Comparison of ENCODE assay signal across 9 cellular contexts in the genomic region with DNA sequence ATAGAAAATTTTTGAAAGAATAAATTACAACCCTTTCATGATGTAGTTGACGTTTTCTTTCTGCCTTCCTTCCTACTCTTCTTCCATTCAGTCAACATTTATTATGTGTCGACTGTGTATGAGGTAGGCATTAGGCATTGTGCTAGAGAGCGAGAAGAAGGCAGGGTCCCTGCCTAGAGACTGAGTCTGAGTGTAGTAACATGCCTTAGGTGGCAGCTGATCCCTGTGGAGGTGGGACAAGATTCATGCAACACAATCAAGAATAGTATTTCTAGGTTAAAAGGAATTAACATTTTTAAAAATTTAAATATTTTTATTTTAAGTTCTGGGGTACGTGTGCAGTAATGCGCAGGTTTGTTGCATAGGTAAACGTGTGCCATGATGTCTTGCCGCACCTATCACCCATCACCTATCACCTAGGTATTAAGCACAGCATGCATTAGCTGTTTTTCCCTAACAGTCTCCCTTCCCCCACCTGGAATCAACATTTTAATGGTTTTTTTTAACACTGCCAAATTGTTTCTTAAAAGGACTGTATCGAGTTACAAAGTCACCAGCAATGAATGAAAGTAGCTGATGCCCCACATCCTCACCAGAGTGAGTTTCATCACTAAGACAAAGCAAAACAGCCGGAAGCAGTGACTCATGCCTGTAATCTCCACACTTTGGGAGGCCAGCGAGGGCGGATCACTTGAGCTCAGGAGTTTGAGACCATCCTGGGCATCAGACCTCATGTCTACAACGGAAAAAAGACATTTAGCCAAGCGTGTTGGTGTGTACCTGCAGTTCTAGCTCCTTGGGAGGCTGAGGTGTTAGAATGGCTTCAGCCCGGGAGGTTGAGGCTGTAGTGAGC.
DNase-seq lines count a peak whose midpoint lies in the region; ATAC-seq, FAIRE-seq and TF ChIP-seq lines count a peak whose summit lies in the region.
"Had no signal": no experiment of that assay in that cellular context is flagged by ENCODE, and none has a peak within 500 bp of the region (broad histone marks: within the 10 kb centered on the region; RNA-seq: fewer than 3 reads in every experiment).

No MANE protein-coding gene starts in this region.

- DNase-seq in GM04503 (ENCODE audit: low read depth) (peak; percentile 65), NCI-H1436 (lab: John Stamatoyannopoulos, UW) (peak; percentile 16), left cardiac atrium (peak; percentile 63), GM12891 (ENCODE audit: insufficient read length, low spot score) (no peak), cerebellum (ENCODE audit: low spot score) (no peak), Peyer's patch (no peak)
- DNase-seq in activated CD4-positive, alpha-beta T cell treated with anti-CD3 and anti-CD28 coated beads for 4 hours: peak; percentile 29 to 31
- peak in 2 of 3 donors; percentile 9 for DNase-seq in stimulated activated CD4-positive, alpha-beta T cell treated with anti-CD3 and anti-CD28 coated beads, TNF-alpha, amount 100 ng/mL, for 48 hours (ENCODE audit: low read depth in 3 of 3)
- DNase-seq: naive B cell had no signal

- intact Hi-C loops in left cardiac atrium (cut with DNase I): no loop called here

- TF ChIP-seq POLR2A in GM12891 (IDR thresholded peaks at IDR 0.05; ENCODE audit: low read depth, low read length) (no peak), Peyer's patch (IDR thresholded peaks at IDR 0.05) (no peak)

- peak in 1 of 2 donors; percentile 92 for ATAC-seq in left cardiac atrium

- no peaks in the 10 kb centered on the region for H3K9me3 ChIP-seq in Peyer's patch

- H3K27ac ChIP-seq in Peyer's patch: no peak overlapping the region

- H3K36me3 ChIP-seq in Peyer's patch: no peaks in the 10 kb centered on the region

- H3K27me3 ChIP-seq in Peyer's patch: no peaks in the 10 kb centered on the region

- no peaks in the 10 kb centered on the region for H3K4me1 ChIP-seq in Peyer's patch

- TF ChIP-seq CTCF in Peyer's patch (IDR thresholded peaks at IDR 0.05): no peak

- no peak for FAIRE-seq in GM12891 (lab: Jason Lieb, UNC)

- no peak overlapping the region for H3K4me3 ChIP-seq in Peyer's patch

TF ChIP-seq in GM12891, 5 proteins besides CTCF, POLR2A, EP300 and RAD21:
- TF ChIP-seq PAX5 (IDR thresholded peaks at IDR 0.05; ENCODE audit: insufficient read depth, low read length, severe bottlenecking) (no peak), TAF1 (IDR thresholded peaks at IDR 0.05; ENCODE audit: low read depth, low read length) (no peak), SPI1 (IDR thresholded peaks at IDR 0.05; ENCODE audit: low read depth, low read length) (no peak), POLR2AphosphoS5 (IDR thresholded peaks at IDR 0.05; ENCODE audit: low read depth, low read length) (no peak), POU2F2 (IDR thresholded peaks at IDR 0.05; ENCODE audit: low read depth, low read length) (no peak)

Comparison
In these comparisons a context has a peak if more than half of its experiments do, and no peak if none do; other contexts are left out.
1. DNase-seq: peak in GM04503 (single experiment), NCI-H1436 (single experiment), activated CD4-positive, alpha-beta T cell treated with anti-CD3 and anti-CD28 coated beads for 4 hours (2 of 2), left cardiac atrium (single experiment) and stimulated activated CD4-positive, alpha-beta T cell treated with anti-CD3 and anti-CD28 coated beads, TNF-alpha, amount 100 ng/mL, for 48 hours (2 of 3); none in GM12891 (single experiment), cerebellum (single experiment) and Peyer's patch (0 of 3).